In genomic region chr7:2510909-2511768, GRCh38 we compare ENCODE assay signal across 8 cellular contexts. TPM values are rescaled to one million over a fixed set of nuclear protein-coding genes. Genes with fewer than 3 reads are reported as not detected.
DNase-seq lines count a peak whose midpoint lies in the region; ATAC-seq and TF ChIP-seq lines count a peak whose summit lies in the region.

No MANE protein-coding gene starts in this region.

- ATAC-seq in stimulated activated naive B cell treated with anti-CD40 and anti-IgM and Interleukin-4, amounts not matched to agents 10 μg/mL and 1 μg/mL and 100 μg/mL, for 72 hours (replicated peaks) = peak; percentile 68 to 73

- no peak overlapping the region for H3K27ac Mint-ChIP-seq in Calu3 (ENCODE audit: unreplicated experiment)
- no peak overlapping the region for H3K27ac Mint-ChIP-seq in endothelial cell (ENCODE audit: unreplicated experiment)
- H3K27ac Mint-ChIP-seq in stimulated activated naive B cell treated with anti-CD40 and anti-IgM and Interleukin-4, amounts not matched to agents 10 μg/mL and 1 μg/mL and 100 μg/mL, for 72 hours = peak overlapping the region; percentile 98

- H3K27me3 Mint-ChIP-seq in Calu3 (ENCODE audit: unreplicated experiment) = no peaks in the 10 kb centered on the region
- peaks cover 8% of the 10 kb centered on the region for H3K27me3 Mint-ChIP-seq in endothelial cell (ENCODE audit: unreplicated experiment)
- no peaks in the 10 kb centered on the region for H3K27me3 Mint-ChIP-seq in stimulated activated naive B cell treated with anti-CD40 and anti-IgM and Interleukin-4, amounts not matched to agents 10 μg/mL and 1 μg/mL and 100 μg/mL, for 72 hours

- BruUV-seq in Calu3 (replicated peaks; lab: Mats Ljungman, UMichigan) = no TSS peak

- peak overlapping the region; percentile 99 for H3K27ac ChIP-seq in VCaP

- H3K9me3 Mint-ChIP-seq in Calu3 (ENCODE audit: low read depth, unreplicated experiment) = no peaks in the 10 kb centered on the region
- no peaks in the 10 kb centered on the region for H3K9me3 Mint-ChIP-seq in endothelial cell (ENCODE audit: unreplicated experiment)
- H3K9me3 Mint-ChIP-seq in stimulated activated naive B cell treated with anti-CD40 and anti-IgM and Interleukin-4, amounts not matched to agents 10 μg/mL and 1 μg/mL and 100 μg/mL, for 72 hours = no peaks in the 10 kb centered on the region

- DNase-seq in Calu3 (peak; percentile 64), MV-4-11 (lab: John Stamatoyannopoulos, UW) (peak; percentile 84), endothelial cell (ENCODE audit: low spot score) (peak; percentile 46), NK-92 (lab: John Stamatoyannopoulos, UW; ENCODE audit: unreplicated experiment) (no peak), NCI-H2171 (lab: John Stamatoyannopoulos, UW) (no peak), AG08396 (ENCODE audit: low spot score) (no peak)
- peak; percentile 74 for DNase-seq in stimulated activated naive B cell treated with anti-CD40 and anti-IgM and Interleukin-4, amounts not matched to agents 10 μg/mL and 1 μg/mL and 100 μg/mL, for 72 hours

- CTCF ChIA-PET in Calu3 (lab: Charles Lee) = interaction anchor here (0.6 to 1.5 kb wide), 4 partner anchors 9 to 317 kb away, joined by 3 read pairs; no protein-coding TSS in a partner anchor

- no peak for TF ChIP-seq CTCF in Calu3 (IDR thresholded peaks at IDR 0.05; ENCODE audit: unreplicated experiment)
- TF ChIP-seq CTCF in VCaP (conservative IDR thresholded peaks at IDR 0.05) = no peak
- no peak for TF ChIP-seq CTCF in endothelial cell (IDR thresholded peaks at IDR 0.05; ENCODE audit: unreplicated experiment)

- peaks cover 39% of the 10 kb centered on the region for H3K4me1 Mint-ChIP-seq in Calu3 (ENCODE audit: low read depth, unreplicated experiment)
- peaks cover 13% of the 10 kb centered on the region for H3K4me1 Mint-ChIP-seq in endothelial cell (ENCODE audit: unreplicated experiment)
- peaks cover 49 to 66% of the 10 kb centered on the region in 2 donors for H3K4me1 Mint-ChIP-seq in stimulated activated naive B cell treated with anti-CD40 and anti-IgM and Interleukin-4, amounts not matched to agents 10 μg/mL and 1 μg/mL and 100 μg/mL, for 72 hours

- H3K4me3 Mint-ChIP-seq in Calu3 (ENCODE audit: low read depth, unreplicated experiment) (no peak overlapping the region), endothelial cell (ENCODE audit: unreplicated experiment) (no peak overlapping the region)
- peak overlapping the region; percentile 76 to 79 for H3K4me3 Mint-ChIP-seq in stimulated activated naive B cell treated with anti-CD40 and anti-IgM and Interleukin-4, amounts not matched to agents 10 μg/mL and 1 μg/mL and 100 μg/mL, for 72 hours

- H3K36me3 Mint-ChIP-seq in Calu3 (ENCODE audit: insufficient read depth, unreplicated experiment) (peaks cover 6% of the 10 kb centered on the region), endothelial cell (ENCODE audit: low read depth, unreplicated experiment) (no peaks in the 10 kb centered on the region)
- H3K36me3 Mint-ChIP-seq in stimulated activated naive B cell treated with anti-CD40 and anti-IgM and Interleukin-4, amounts not matched to agents 10 μg/mL and 1 μg/mL and 100 μg/mL, for 72 hours = no peaks in the 10 kb centered on the region

- intact Hi-C loops in Calu3 (cut with micrococcal nuclease; ENCODE audit: unreplicated experiment) = no loop called here

RNA-seq across cellular contexts. Expression of gene LFNG, which starts 8.4 kb away (rescaled TPM):
- 46.8 and 59.1 TPM in 2 replicates for total RNA-seq in Calu3 (2022)
- 83.5 TPM for total RNA-seq in endothelial cell (ENCODE audit: unreplicated experiment)

RNA-seq across cellular contexts. Expression of gene GRIFIN, which starts 34.9 kb away (rescaled TPM):
- total RNA-seq in Calu3 (2022) (not detected in 2 replicates), endothelial cell (ENCODE audit: unreplicated experiment) (not detected)

RNA-seq across cellular contexts. Expression of gene BRAT1, which starts 44.2 kb away (rescaled TPM):
- 56.2 and 59.6 TPM in 2 replicates for total RNA-seq in Calu3 (2022)
- total RNA-seq in endothelial cell (ENCODE audit: unreplicated experiment) = 34.0 TPM

RNA-seq across cellular contexts. Expression of gene IQCE, which starts 47.6 kb away (rescaled TPM):
- total RNA-seq in Calu3 (2022) (94.8 and 96.4 TPM in 2 replicates), endothelial cell (ENCODE audit: unreplicated experiment) (9.6 TPM)

Comparison
In these comparisons a context has a peak if more than half of its experiments do, and no peak if none do; other contexts are left out.
1. DNase-seq: peak in Calu3 (single experiment), MV-4-11 (single experiment), endothelial cell (single experiment) and stimulated activated naive B cell treated with anti-CD40 and anti-IgM and Interleukin-4, amounts not matched to agents 10 μg/mL and 1 μg/mL and 100 μg/mL, for 72 hours (single experiment); none in NK-92 (single experiment), NCI-H2171 (single experiment) and AG08396 (single experiment).
2. H3K4me3 Mint-ChIP-seq: peak in stimulated activated naive B cell treated with anti-CD40 and anti-IgM and Interleukin-4, amounts not matched to agents 10 μg/mL and 1 μg/mL and 100 μg/mL, for 72 hours (2 of 2); none in Calu3 (single experiment) and endothelial cell (single experiment).